Comparison of ENCODE assay signal across 8 cellular contexts in the genomic region with DNA sequence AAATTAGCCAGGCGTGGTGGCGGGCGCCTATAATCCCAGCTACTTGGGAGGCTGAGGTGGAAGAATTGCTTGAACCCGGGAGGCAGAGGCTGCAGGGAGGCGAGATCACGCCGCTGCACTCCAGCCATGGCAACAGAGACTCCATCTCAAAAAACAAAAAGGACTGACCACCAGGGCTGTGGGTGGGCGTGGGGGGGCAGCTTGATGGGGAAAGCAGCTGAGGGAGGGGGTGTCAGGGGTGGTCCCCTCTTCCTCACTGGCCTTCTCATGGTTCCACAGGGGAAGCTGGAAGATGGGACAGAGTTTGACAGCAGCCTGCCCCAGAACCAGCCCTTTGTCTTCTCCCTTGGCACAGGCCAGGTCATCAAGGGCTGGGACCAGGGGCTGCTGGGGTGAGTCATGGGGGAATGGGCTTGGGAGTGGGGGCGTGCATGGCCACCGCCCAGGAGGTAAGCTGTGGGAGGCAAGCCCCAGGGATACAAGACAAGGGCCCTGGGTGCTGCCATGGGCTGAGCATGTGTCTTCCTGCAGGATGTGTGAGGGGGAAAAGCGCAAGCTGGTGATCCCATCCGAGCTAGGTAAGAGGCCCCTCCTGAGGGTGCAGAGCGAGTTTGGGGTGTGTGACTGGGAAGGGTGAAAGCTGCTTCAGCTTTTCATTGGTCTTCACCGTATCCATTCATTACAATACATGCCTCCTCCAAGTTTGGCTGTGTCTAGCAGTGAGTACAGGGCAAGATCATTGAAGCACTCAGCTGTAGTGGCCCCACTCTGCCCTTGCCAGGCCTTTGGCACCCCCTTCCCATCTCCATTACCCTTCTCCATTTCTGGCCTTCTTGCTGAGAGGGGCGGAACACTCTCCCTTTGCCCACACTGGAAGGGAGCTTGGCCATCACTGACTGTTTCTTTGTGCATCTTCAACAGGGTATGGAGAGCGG. TPM values are rescaled to one million over a fixed set of nuclear protein-coding genes. Genes with fewer than 3 reads are reported as not detected.
DNase-seq lines count a peak whose midpoint lies in the region; ATAC-seq and TF ChIP-seq lines count a peak whose summit lies in the region.

No MANE protein-coding gene starts in this region.

- no peaks in the 10 kb centered on the region for H3K9me2 ChIP-seq in neural cell (ENCODE audit: insufficient read depth, low read length)

- H3K9me3 ChIP-seq in BLaER1 (no peaks in the 10 kb centered on the region), KOPT-K1 (ENCODE audit: insufficient read depth, low read length, poor library complexity, severe bottlenecking) (no peaks in the 10 kb centered on the region), neural cell (ENCODE audit: low read length) (no peaks in the 10 kb centered on the region)

- H3F3A ChIP-seq in neural cell (ENCODE audit: insufficient read depth, low read length, poor library complexity, severe bottlenecking): no peaks in the 10 kb centered on the region

- H3K4me2 ChIP-seq in BLaER1 (peak overlapping the region; percentile 97), neural cell (ENCODE audit: low read length) (no peak overlapping the region)

- H4K20me1 ChIP-seq in BLaER1 (peaks cover 42% of the 10 kb centered on the region), neural cell (ENCODE audit: insufficient read depth) (no peaks in the 10 kb centered on the region)

- peaks cover 43% of the 10 kb centered on the region for H3K36me3 Mint-ChIP-seq in MCF 10A (ENCODE audit: insufficient read depth, unreplicated experiment)

- POLR2A ChIA-PET in MCF 10A (lab: Yijun Ruan, JAX): interaction anchor here (0.5 to 10.8 kb wide), 14 partner anchors 8 to 92 kb away, joined by 3 to 122 read pairs (median 4); partner anchors contain the start of genes CATSPERZ, DNAJC4, ESRRA and NUDT22

- CTCF ChIA-PET in MCF 10A (lab: Yijun Ruan, JAX): interaction anchor here (0.6 to 3.1 kb wide), 9 partner anchors 9 to 89 kb away, joined by 3 to 27 read pairs (median 4); partner anchors contain the start of genes CATSPERZ, ESRRA, PLCB3 and PRDX5

- peak overlapping the region; percentile 93 for H3K4me3 Mint-ChIP-seq in MCF 10A (ENCODE audit: unreplicated experiment)

- no peak overlapping the region for H2AFZ ChIP-seq in neural cell (ENCODE audit: low read depth, low read length)

- no peak for DNase-seq in MCF 10A (ENCODE audit: unreplicated experiment)
- DNase-seq in middle frontal gyrus (ENCODE audit: extremely low spot score, low spot score): no peak
- no peak for DNase-seq in mesenteric fat pad (ENCODE audit: low spot score)

- H3K9ac ChIP-seq in BLaER1: peak overlapping the region; percentile 97
- H3K9ac ChIP-seq in neural cell (ENCODE audit: low read length): no peak overlapping the region

- H3K36me3 ChIP-seq in BLaER1 (peaks cover 39% of the 10 kb centered on the region), KOPT-K1 (ENCODE audit: insufficient read depth, low read length) (peaks cover 27% of the 10 kb centered on the region), neural cell (ENCODE audit: insufficient read depth, low read length) (no peaks in the 10 kb centered on the region)

- no peaks in the 10 kb centered on the region for H3K27me3 Mint-ChIP-seq in MCF 10A (ENCODE audit: insufficient read depth, unreplicated experiment)

- TF ChIP-seq EP300 in neural cell (conservative IDR thresholded peaks at IDR 0.05; ENCODE audit: poor library complexity, severe bottlenecking): no peak

- no peak for TF ChIP-seq RAD21 in neural cell (conservative IDR thresholded peaks at IDR 0.05)

- peak overlapping the region; percentile 97 for H3K27ac ChIP-seq in BLaER1
- H3K27ac ChIP-seq in KOPT-K1 (ENCODE audit: low read depth, low read length, poor library complexity, severe bottlenecking): peak overlapping the region; percentile 91
- no peak overlapping the region for H3K27ac ChIP-seq in neural cell (ENCODE audit: low read length)

- TF ChIP-seq CTCF in MCF 10A (IDR thresholded peaks at IDR 0.05; ENCODE audit: unreplicated experiment): no peak
- no peak for TF ChIP-seq CTCF in neural cell (IDR thresholded peaks at IDR 0.05; ENCODE audit: poor library complexity, severe bottlenecking)

- ATAC-seq in GM19324 (IDR thresholded peaks at IDR 0.05; ENCODE audit: low FRiP score, unreplicated experiment): no peak
- no peak for ATAC-seq in HG03442 (IDR thresholded peaks at IDR 0.05; ENCODE audit: unreplicated experiment)

- H3K4me1 ChIP-seq in BLaER1: peaks cover 65% of the 10 kb centered on the region

- H3K27me3 ChIP-seq in BLaER1: no peaks in the 10 kb centered on the region
- H3K27me3 ChIP-seq in neural cell (ENCODE audit: insufficient read depth, low read depth, low read length): no peaks in the 10 kb centered on the region

- H3K9me3 Mint-ChIP-seq in MCF 10A (ENCODE audit: unreplicated experiment): no peaks in the 10 kb centered on the region

- peaks cover 13% of the 10 kb centered on the region for H3K79me2 ChIP-seq in neural cell (replicated peaks; ENCODE audit: insufficient read depth, low read length)

- no TSS peak for BruUV-seq in MCF 10A (replicated peaks; lab: Mats Ljungman, UMichigan)

- peaks cover 25% of the 10 kb centered on the region for H3K4me1 Mint-ChIP-seq in MCF 10A (ENCODE audit: insufficient read depth, unreplicated experiment)

- intact Hi-C loops in MCF 10A (cut with micrococcal nuclease): no loop called here

- peak overlapping the region; percentile 70 for H3K27ac Mint-ChIP-seq in MCF 10A (ENCODE audit: low read depth, unreplicated experiment)

- H3K4me3 ChIP-seq in BLaER1: peak overlapping the region; percentile 97
- peak overlapping the region; percentile 97 for H3K4me3 ChIP-seq in neural cell (ENCODE audit: low read length)

TF ChIP-seq in neural cell, 6 proteins besides CTCF, POLR2A, EP300 and RAD21:
- TF ChIP-seq TAF1 (IDR thresholded peaks at IDR 0.05; ENCODE audit: low read depth): no peak
- no peak for TF ChIP-seq SMC3 (conservative IDR thresholded peaks at IDR 0.05; ENCODE audit: poor library complexity)
- TF ChIP-seq EZH2 (IDR thresholded peaks at IDR 0.05; ENCODE audit: borderline replicate concordance, insufficient read depth, low read length, poor library complexity, severe bottlenecking): no peak
- TF ChIP-seq REST (IDR thresholded peaks at IDR 0.05; ENCODE audit: borderline replicate concordance): no peak
- TF ChIP-seq POLR2AphosphoS5 (IDR thresholded peaks at IDR 0.05): no peak
- no peak for TF ChIP-seq MXI1 (conservative IDR thresholded peaks at IDR 0.05; ENCODE audit: poor library complexity, severe bottlenecking)

RNA-seq across cellular contexts. Expression of gene FKBP2, which starts 2.3 kb away (rescaled TPM):
- total RNA-seq in MCF 10A (2022): 84.7 and 86.0 TPM in 2 replicates
- polyA plus RNA-seq in neural cell: 36.9 and 47.4 TPM in 2 replicates
- 13.1 and 17.8 TPM in 2 replicates for polyA minus RNA-seq in neural cell
- total RNA-seq in mesenteric fat pad: 53.8 TPM

RNA-seq across cellular contexts. Expression of gene PPP1R14B, which starts 3.6 kb away (rescaled TPM):
- total RNA-seq in MCF 10A (2022) (583 and 684 TPM in 2 replicates), mesenteric fat pad (186 TPM)
- 400 and 475 TPM in 2 replicates for polyA plus RNA-seq in neural cell
- 138 and 181 TPM in 2 replicates for polyA minus RNA-seq in neural cell

RNA-seq across cellular contexts. Expression of gene PLCB3, which starts 8.1 kb away (rescaled TPM):
- total RNA-seq in MCF 10A (2022) (34.6 and 39.0 TPM in 2 replicates), mesenteric fat pad (25.8 TPM)
- 2.1 and 3.4 TPM in 2 replicates for polyA plus RNA-seq in neural cell
- 1.9 and 3.4 TPM in 2 replicates for polyA minus RNA-seq in neural cell

RNA-seq across cellular contexts. Expression of gene VEGFB, which starts 8.8 kb away (rescaled TPM):
- 46.0 and 60.3 TPM in 2 replicates for total RNA-seq in MCF 10A (2022)
- 4.8 and 6.1 TPM in 2 replicates for polyA plus RNA-seq in neural cell
- 2.8 and 2.9 TPM in 2 replicates for polyA minus RNA-seq in neural cell
- 426 TPM for total RNA-seq in mesenteric fat pad

RNA-seq across cellular contexts. Expression of gene DNAJC4, which starts 12.8 kb away (rescaled TPM):
- total RNA-seq in MCF 10A (2022): 19.5 and 27.0 TPM in 2 replicates
- 20.3 and 23.9 TPM in 2 replicates for polyA plus RNA-seq in neural cell
- polyA minus RNA-seq in neural cell: 11.4 and 16.1 TPM in 2 replicates
- 20.4 TPM for total RNA-seq in mesenteric fat pad
